In genomic region chr10:21516270-21517131, GRCh38 we compare ENCODE assay signal across 8 cellular contexts. TPM values are rescaled to one million over a fixed set of nuclear protein-coding genes. Genes with fewer than 3 reads are reported as not detected.
DNase-seq lines count a peak whose midpoint lies in the region; ATAC-seq lines count a peak whose summit lies in the region.

No MANE protein-coding gene starts in this region.

- H3K27me3 ChIP-seq in NT2/D1 (ENCODE audit: insufficient read depth, insufficient read length), result no peaks in the 10 kb centered on the region

- peaks cover 75% of the 10 kb centered on the region for H3K27me3 Mint-ChIP-seq in activated naive CD4-positive, alpha-beta T cell treated with anti-CD3 and anti-CD28 coated beads, Interleukin-2, amount 50 U/mL, for 24 hours

- ATAC-seq in Right ventricle myocardium inferior (peak; percentile 47), HG02870 (IDR thresholded peaks at IDR 0.05; ENCODE audit: unreplicated experiment) (peak; percentile 50)

- peak overlapping the region; percentile 53 for H3K4me3 ChIP-seq in NT2/D1 (ENCODE audit: insufficient read length, low read depth)

- intact Hi-C loops in Right ventricle myocardium inferior (cut with DNase I) (loop anchor here (1.0 to 5.0 kb wide), 2 partner anchors 17 to 216 kb away; no protein-coding TSS in a partner anchor), cardiac septum (cut with DNase I) (loop anchor here (1.0 kb wide), 1 partner anchor 12 kb away; no protein-coding TSS in a partner anchor)

- peaks cover 1% of the 10 kb centered on the region for H3K36me3 Mint-ChIP-seq in activated naive CD4-positive, alpha-beta T cell treated with anti-CD3 and anti-CD28 coated beads, Interleukin-2, amount 50 U/mL, for 24 hours

- H3K9me3 Mint-ChIP-seq in activated naive CD4-positive, alpha-beta T cell treated with anti-CD3 and anti-CD28 coated beads, Interleukin-2, amount 50 U/mL, for 24 hours, result no peaks in the 10 kb centered on the region

- no peaks in the 10 kb centered on the region for H3K9me3 ChIP-seq in NT2/D1 (ENCODE audit: insufficient read depth, low read length)

- peak overlapping the region; percentile 85 for H3K9ac ChIP-seq in NT2/D1 (ENCODE audit: insufficient read length, low read depth)

- no peaks in the 10 kb centered on the region for H3K4me1 ChIP-seq in NT2/D1 (ENCODE audit: insufficient read depth, insufficient read length)

- DNase-seq in Right ventricle myocardium inferior (ENCODE audit: missing footprints) (peak; percentile 87), cardiac septum (ENCODE audit: low spot score) (no peak), NT2/D1 (ENCODE audit: low read depth, low spot score) (no peak), glomerular visceral epithelial cell (ENCODE audit: extremely low spot score) (peak; percentile 73), occipital lobe (lab: John Stamatoyannopoulos, UW) (peak; percentile 74), iPS-NIHi7 (ENCODE audit: extremely low spot score) (no peak)

- peak overlapping the region; percentile 82 for H3K4me3 Mint-ChIP-seq in activated naive CD4-positive, alpha-beta T cell treated with anti-CD3 and anti-CD28 coated beads, Interleukin-2, amount 50 U/mL, for 24 hours

- H3K27ac Mint-ChIP-seq in activated naive CD4-positive, alpha-beta T cell treated with anti-CD3 and anti-CD28 coated beads, Interleukin-2, amount 50 U/mL, for 24 hours, result peak overlapping the region; percentile 62

- H3K4me1 Mint-ChIP-seq in activated naive CD4-positive, alpha-beta T cell treated with anti-CD3 and anti-CD28 coated beads, Interleukin-2, amount 50 U/mL, for 24 hours, result peaks cover 38% of the 10 kb centered on the region

- H3K36me3 ChIP-seq in NT2/D1 (ENCODE audit: insufficient read depth, insufficient read length, low read length), result no peaks in the 10 kb centered on the region

RNA-seq across cellular contexts. Expression of gene SKIDA1, which starts 9.0 kb away (rescaled TPM):
- total RNA-seq in Right ventricle myocardium inferior, result 2.6 TPM
- total RNA-seq in cardiac septum, result 1.8 TPM
- total RNA-seq in occipital lobe, result 9.4 TPM

RNA-seq across cellular contexts. Expression of gene MLLT10, which starts 17.5 kb away (rescaled TPM):
- total RNA-seq in Right ventricle myocardium inferior (18.3 TPM), cardiac septum (32.5 TPM), occipital lobe (54.7 TPM)

Comparison
In these comparisons a context has a peak if more than half of its experiments do, and no peak if none do; other contexts are left out.
1. DNase-seq: peak in Right ventricle myocardium inferior (single experiment), glomerular visceral epithelial cell (single experiment) and occipital lobe (single experiment); none in cardiac septum (single experiment), NT2/D1 (single experiment) and iPS-NIHi7 (single experiment).